1 cellular context compared by ENCODE assay signal in genomic region chr17:75764711-75765421, GRCh38.
TF ChIP-seq lines count a peak whose summit lies in the region.

Gene GALK1, minus strand, starts transcription at chr17:75765192. Its CDS starts 56 bp downstream, at chr17:75765136.

TF ChIP-seq in K562, 482 proteins besides CTCF, POLR2A, EP300 and RAD21 (continued from another document and continues in another):
- TF ChIP-seq HOMEZ (CRISPR knock-in tag; IDR thresholded peaks at IDR 0.05) (no peak), PTBP1 (IDR thresholded peaks at IDR 0.05; ENCODE audit: low read depth, low read length) (no peak), HBP1 (CRISPR knock-in tag; IDR thresholded peaks at IDR 0.05) (no peak), LEF1 (IDR thresholded peaks at IDR 0.05) (no peak), ZNF551 (CRISPR knock-in tag; IDR thresholded peaks at IDR 0.05) (no peak), POLR3G (IDR thresholded peaks at IDR 0.05; ENCODE audit: extremely low read depth, insufficient read length, insufficient replicate concordance) (no peak), CC2D1A (IDR thresholded peaks at IDR 0.05) (no peak; the same call in 1 of the 2 replicates), ZNF639 (CRISPR knock-in tag; conservative IDR thresholded peaks at IDR 0.05 in 1 of 2, IDR thresholded peaks at IDR 0.05 in 1 of 2) (0 out of 4 replicates have a peak, but pooled peaks of 1 of the 2 experiments have one; percentile 34), ZZZ3 (IDR thresholded peaks at IDR 0.05) (no peak), GMEB1 (CRISPR knock-in tag; IDR thresholded peaks at IDR 0.05) (no peak), HMG20A (CRISPR knock-in tag; conservative IDR thresholded peaks at IDR 0.05) (no peak), TFE3 (CRISPR knock-in tag; IDR thresholded peaks at IDR 0.05) (no peak), C11orf30 (IDR thresholded peaks at IDR 0.05; ENCODE audit: low read depth) (no peak), MED1 (CRISPR knock-in tag; IDR thresholded peaks at IDR 0.05; ENCODE audit: borderline replicate concordance) (no peak), ZBTB11 (CRISPR knock-in tag; IDR thresholded peaks at IDR 0.05) (peak; percentile 16 to 82 (median 56); a peak in 4 of 6 replicates), BACH1 (tag; IDR thresholded peaks at IDR 0.05) (no peak), POLR3A (IDR thresholded peaks at IDR 0.05; ENCODE audit: borderline replicate concordance, extremely low read depth, insufficient read depth, insufficient read length) (no peak), FOXA3 (CRISPR knock-in tag; conservative IDR thresholded peaks at IDR 0.05 in 1 of 2, IDR thresholded peaks at IDR 0.05 in 1 of 2) (no peak), ZNF830 (CRISPR knock-in tag; IDR thresholded peaks at IDR 0.05) (no peak), ESRRA (IDR thresholded peaks at IDR 0.05; ENCODE audit: borderline replicate concordance, low read depth) (0 out of 2 replicates have a peak, but pooled peaks have one; percentile 7), TAL1 (IDR thresholded peaks at IDR 0.05) (no peak), ZBTB26 (CRISPR knock-in tag; IDR thresholded peaks at IDR 0.05) (no peak), BCOR (IDR thresholded peaks at IDR 0.05) (no peak; the same call in 1 of the 2 replicates), MXI1 (IDR thresholded peaks at IDR 0.05; ENCODE audit: low read depth, low read length) (no peak), RB1 (IDR thresholded peaks at IDR 0.05; ENCODE audit: low read depth) (peak; percentile 41; the same call in 1 of the 2 replicates), ZNF280A (IDR thresholded peaks at IDR 0.05; ENCODE audit: low read depth, partially characterized antibody) (no peak), BHLHE40 (IDR thresholded peaks at IDR 0.05; ENCODE audit: low read length) (no peak), MAFG (tag; conservative IDR thresholded peaks at IDR 0.05) (no peak), ZEB2 (IDR thresholded peaks at IDR 0.05) (no peak), GATAD2A (IDR thresholded peaks at IDR 0.05) (no peak), ZNF584 (CRISPR knock-in tag; IDR thresholded peaks at IDR 0.05; ENCODE audit: low read depth) (no peak), CCAR2 (IDR thresholded peaks at IDR 0.05; ENCODE audit: low read depth, low read length) (no peak), ID3 (CRISPR knock-in tag; IDR thresholded peaks at IDR 0.05) (no peak), ID3 (tag; IDR thresholded peaks at IDR 0.05) (peak; percentile 29; the same call in 1 of the 2 replicates), SLC30A9 (CRISPR knock-in tag; IDR thresholded peaks at IDR 0.05) (no peak), ATF3 (IDR thresholded peaks at IDR 0.05) (no peak), ATF3 (CRISPR knock-in tag; conservative IDR thresholded peaks at IDR 0.05) (no peak), EGR1 (conservative IDR thresholded peaks at IDR 0.05) (peak; percentile 60), CHCHD3 (CRISPR knock-in tag; IDR thresholded peaks at IDR 0.05) (no peak), ATF7 (IDR thresholded peaks at IDR 0.05) (no peak; the same call in 1 of the 2 replicates), E2F4 (CRISPR knock-in tag; IDR thresholded peaks at IDR 0.05; ENCODE audit: low read depth) (no peak), SRSF7 (optimal IDR thresholded peaks at IDR 0.05; ENCODE audit: low read depth, low read length) (no peak), ZNF41 (CRISPR knock-in tag; conservative IDR thresholded peaks at IDR 0.05) (no peak), ZNF324 (CRISPR knock-in tag; IDR thresholded peaks at IDR 0.05) (no peak), MLX (CRISPR knock-in tag; conservative IDR thresholded peaks at IDR 0.05) (no peak), CREB3 (tag; conservative IDR thresholded peaks at IDR 0.05; ENCODE audit: low read depth) (no peak), EHMT2 (IDR thresholded peaks at IDR 0.05) (no peak), XRCC3 (IDR thresholded peaks at IDR 0.05) (no peak), NCOA2 (IDR thresholded peaks at IDR 0.05; ENCODE audit: partially characterized antibody in 2 of 2) (no peak), MTA3 (IDR thresholded peaks at IDR 0.05; ENCODE audit: borderline replicate concordance) (no peak)
